ENCODE assay signal across 4 cellular contexts in genomic region chr2:222412334-222412733, GRCh38. TPM values are rescaled to one million over a fixed set of nuclear protein-coding genes. Genes with fewer than 3 reads are reported as not detected.
"Had no signal": no experiment of that assay in that cellular context is flagged by ENCODE, and none has a peak within 500 bp of the region (broad histone marks: within the 10 kb centered on the region; RNA-seq: fewer than 3 reads in every experiment).

No MANE protein-coding gene starts in this region.

RNA-seq across cellular contexts. Expression of gene SGPP2, which starts 12.0 kb away (rescaled TPM):
- total RNA-seq: lung microvascular endothelial cell, mesenteric fat pad, myocyte had no signal
- polyA plus RNA-seq: immature natural killer cell had no signal
